In genomic region chr20:62949153-62949821, GRCh38 we compare ENCODE assay signal across 2 cellular contexts.
TF ChIP-seq lines count a peak whose summit lies in the region.

No MANE protein-coding gene starts in this region.

TF ChIP-seq in GM12891, 5 proteins besides CTCF, POLR2A, EP300 and RAD21:
- TF ChIP-seq POLR2AphosphoS5 (IDR thresholded peaks at IDR 0.05; ENCODE audit: low read depth, low read length) (0 out of 2 replicates have a peak, but pooled peaks have one; percentile 39), SPI1 (IDR thresholded peaks at IDR 0.05; ENCODE audit: low read depth, low read length) (no peak)

TF ChIP-seq in GM12878, 131 proteins besides CTCF, POLR2A, EP300 and RAD21:
- TF ChIP-seq ZBED1 (IDR thresholded peaks at IDR 0.05; ENCODE audit: borderline replicate concordance): no peak
- 0 out of 2 replicates have a peak, but pooled peaks have one; percentile 36 for TF ChIP-seq CBX5 (IDR thresholded peaks at IDR 0.05; ENCODE audit: low read depth)
- no peak for TF ChIP-seq CEBPZ (IDR thresholded peaks at IDR 0.05; ENCODE audit: low read depth, low read length)
TF ChIP-seq in GM12878: peak in this region for 1.
